16 cellular contexts compared by ENCODE assay signal in genomic region chr11:130647371-130647770, GRCh38.
DNase-seq lines count a peak whose midpoint lies in the region; ATAC-seq and TF ChIP-seq lines count a peak whose summit lies in the region.
"Had no signal": no experiment of that assay in that cellular context is flagged by ENCODE, and none has a peak within 500 bp of the region (broad histone marks: within the 10 kb centered on the region; RNA-seq: fewer than 3 reads in every experiment).

No MANE protein-coding gene starts in this region.

- no peak overlapping the region for H2AFZ ChIP-seq in fibroblast of lung (ENCODE audit: low read length)
- H2AFZ ChIP-seq: PC-9 had no signal

- H3K27me3 ChIP-seq in heart left ventricle: no peaks in the 10 kb centered on the region
- no peaks in the 10 kb centered on the region for H3K27me3 ChIP-seq in fibroblast of lung (ENCODE audit: control insufficient read depth, insufficient read depth, low read length)
- H3K27me3 ChIP-seq in SJCRH30: no peaks in the 10 kb centered on the region

- no peaks in the 10 kb centered on the region for H4K20me1 ChIP-seq in fibroblast of lung (ENCODE audit: control insufficient read depth, extremely low read depth, insufficient read depth, low read length)

- H3K27ac ChIP-seq in heart left ventricle (peak overlapping the region in 7 of 12 donors; percentile 64 to 84 (median 75)), fibroblast of lung (ENCODE audit: insufficient read depth, low read length) (peak overlapping the region; percentile 58), SJCRH30 (no peak overlapping the region)
- H3K27ac ChIP-seq: PC-9 had no signal

- H3K9me3 ChIP-seq in heart left ventricle: no peaks in the 10 kb centered on the region
- H3K9me3 ChIP-seq in fibroblast of lung (ENCODE audit: control insufficient read depth, insufficient read depth, low read depth, low read length): no peaks in the 10 kb centered on the region
- H3K9me3 ChIP-seq in SJCRH30 (replicated peaks): no peaks in the 10 kb centered on the region

- H3K9ac ChIP-seq in fibroblast of lung (ENCODE audit: insufficient read depth, low read length): no peak overlapping the region

- WGBS in heart left ventricle, 4 donors: 96 to 98% (median 97%) methylated on average over 5 of the region's 5 CpGs

- TF ChIP-seq CTCF in heart left ventricle (IDR thresholded peaks at IDR 0.05) (no peak), fibroblast of lung (conservative IDR thresholded peaks at IDR 0.05 in 1 of 2, IDR thresholded peaks at IDR 0.05 in 1 of 2; ENCODE audit: low read depth in 1 of 2, low read length in 2 of 2) (no peak)

- no peaks in the 10 kb centered on the region for H3K36me3 ChIP-seq in heart left ventricle
- H3K36me3 ChIP-seq in fibroblast of lung (ENCODE audit: control insufficient read depth, insufficient read depth, low read length): no peaks in the 10 kb centered on the region
- H3K36me3 ChIP-seq in SJCRH30: no peaks in the 10 kb centered on the region

- H3K4me2 ChIP-seq in fibroblast of lung (ENCODE audit: extremely low read depth, insufficient read depth, low read length): no peak overlapping the region
- H3K4me2 ChIP-seq: PC-9 had no signal

- H3K79me2 ChIP-seq in fibroblast of lung (ENCODE audit: control insufficient read depth, insufficient read depth, low read length): no peaks in the 10 kb centered on the region

- peaks cover 0 to 46% (median 12%) of the 10 kb centered on the region in 12 donors for H3K4me1 ChIP-seq in heart left ventricle
- peaks cover 17% of the 10 kb centered on the region for H3K4me1 ChIP-seq in fibroblast of lung (ENCODE audit: control insufficient read depth, extremely low read depth, insufficient read depth, low read length)
- H3K4me1 ChIP-seq in SJCRH30: no peaks in the 10 kb centered on the region

- no peak for ATAC-seq in heart left ventricle
- no peak for ATAC-seq in Right ventricle myocardium superior (ENCODE audit: poor library complexity)
- ATAC-seq in sciatic nerve: no peak
- ATAC-seq in HG03159 (IDR thresholded peaks at IDR 0.05; ENCODE audit: unreplicated experiment): no peak
- ATAC-seq: Right ventricle myocardium inferior had no signal

- intact Hi-C loops in heart left ventricle (cut with DNase I): loop anchor here in 2 of 10 donors (5.0 to 10.0 kb wide), 2 partner anchors 35 to 63 kb away; no protein-coding TSS in a partner anchor
- intact Hi-C loops in Right ventricle myocardium superior (cut with DNase I): no loop called here
- intact Hi-C loops in sciatic nerve (cut with DNase I): no loop called here

- no peak for TF ChIP-seq POLR2A in heart left ventricle (IDR thresholded peaks at IDR 0.05)

- H3K4me3 ChIP-seq in heart left ventricle (no peak overlapping the region), fibroblast of lung (replicated peaks in 1 of 4; ENCODE audit: control extremely low read depth in 1 of 4, insufficient read depth in 1 of 4, low read depth in 3 of 4, low read length in 4 of 4) (no peak overlapping the region), SJCRH30 (no peak overlapping the region)
- H3K4me3 ChIP-seq: PC-9 had no signal

- DNase-seq in heart left ventricle (no peak), Right ventricle myocardium superior (no peak), fibroblast of lung (ENCODE audit: low read depth in 2 of 2) (no peak), sciatic nerve (ENCODE audit: low spot score) (peak; percentile 34), MV-4-11 (lab: John Stamatoyannopoulos, UW) (no peak), SJCRH30 (no peak)
- no peak for DNase-seq in activated effector memory CD4-positive, alpha-beta T cell treated with anti-CD3 and anti-CD28 coated beads, Interleukin-2, amount 50 U/mL, for 16 hours
- DNase-seq: C1 segment of cervical spinal cord, DMS 273 treated with DMSO at 0.1 percent for 48 hours, KG1, NCI-H1092 treated with DMSO at 0.1 percent for 48 hours, NCI-H1694, NCI-H774, PC-9 had no signal
